ENCODE assay signal across 8 cellular contexts in the genomic region with DNA sequence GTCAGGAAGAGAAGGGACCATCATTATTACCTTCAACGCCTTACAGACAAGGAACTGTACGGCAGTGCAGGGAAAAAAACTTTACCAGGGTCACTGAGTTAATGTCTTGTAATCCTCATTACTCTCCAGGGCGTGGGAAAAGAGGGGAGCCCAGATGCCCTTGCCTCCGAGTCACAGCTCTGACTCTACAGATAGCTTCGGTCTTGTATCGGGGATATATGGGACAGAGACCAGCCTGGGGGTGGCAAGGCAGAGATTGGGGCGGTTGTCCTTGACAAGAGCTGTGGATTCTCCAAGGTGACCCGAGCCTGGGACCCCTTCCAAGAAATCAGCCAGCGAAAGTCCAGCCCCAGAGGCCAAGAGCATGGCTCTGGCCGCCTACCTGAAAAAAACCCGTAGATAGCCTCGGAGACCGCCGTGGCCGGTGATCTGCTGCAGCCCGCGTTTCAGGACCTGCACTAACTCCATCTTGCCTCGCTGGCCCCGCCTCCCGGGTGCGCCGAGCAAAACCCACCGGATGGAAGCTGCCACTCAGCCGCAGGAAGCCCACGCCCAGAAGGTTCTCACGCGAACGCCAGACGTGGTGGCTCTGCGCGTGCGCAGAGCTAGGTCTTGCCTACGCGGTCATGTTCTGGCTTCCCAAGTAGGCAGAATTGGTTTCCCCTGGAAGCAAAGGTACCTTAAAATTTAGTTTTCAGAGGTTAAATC. TPM values are rescaled to one million over a fixed set of nuclear protein-coding genes. Genes with fewer than 3 reads are reported as not detected.
DNase-seq lines count a peak whose midpoint lies in the region; ATAC-seq and TF ChIP-seq lines count a peak whose summit lies in the region.

A gene (minus strand): TSS at position 485 of the 708 bp plus-strand sequence. CDS start 17 bp downstream, at position 468.

- in situ Hi-C loops in KBM-7 (cut with MboI; ENCODE audit: low pct_unique_long_range_greater_than_20kb, low sequenced_read_pairs): no loop called here

- peaks cover 19 to 49% (median 42%) of the 10 kb centered on the region in 4 donors for H3K4me1 ChIP-seq in esophagus muscularis mucosa
- H3K4me1 ChIP-seq in muscle layer of duodenum (ENCODE audit: control insufficient read depth in 1 of 2, insufficient read depth in 2 of 2, low read length in 2 of 2): peaks cover 0 to 17% of the 10 kb centered on the region in 2 donors

- H3K4me3 ChIP-seq in esophagus muscularis mucosa (peak within 1 kb of the TSS; percentile 75 to 89 (median 82)), muscle layer of duodenum (ENCODE audit: low read depth in 1 of 2, low read length in 2 of 2) (peak within 1 kb of the TSS; percentile 96 to 98)

- no peak for TF ChIP-seq EP300 in esophagus muscularis mucosa (IDR thresholded peaks at IDR 0.05)

- H3K36me3 ChIP-seq in esophagus muscularis mucosa: peaks cover 0 to 20% (median 10%) of the 10 kb centered on the region in 4 donors
- H3K36me3 ChIP-seq in muscle layer of duodenum (ENCODE audit: control insufficient read depth in 1 of 2, insufficient read depth in 2 of 2, low read length in 2 of 2): peaks cover 3 to 7% of the 10 kb centered on the region in 2 donors

- peak; percentile 97 for ATAC-seq in GM21717 (IDR thresholded peaks at IDR 0.05; ENCODE audit: unreplicated experiment)
- ATAC-seq in activated T-cell treated with anti-CD3 and anti-CD28 coated beads, Interleukin-2, amount 50 U/mL, for 4 hours: peak; percentile 100

- DNase-seq in DMS153 treated with DMSO at 0.1 percent for 48 hours (lab: John Stamatoyannopoulos, UW; ENCODE audit: unreplicated experiment): peak; percentile 90
- peak; percentile 96 for DNase-seq in KBM-7
- peak; percentile 92 for DNase-seq in activated T-cell treated with anti-CD3 and anti-CD28 coated beads, Interleukin-2, amount 50 U/mL, for 4 hours
- peak; percentile 97 for DNase-seq in esophagus muscularis mucosa (ENCODE audit: extremely low spot score)
- DNase-seq in stimulated activated CD8-positive, alpha-beta memory T cell treated with anti-CD3 and anti-CD28 coated beads, Interleukin-7, amount 100 ng/mL, for 4 hours (ENCODE audit: low read depth in 2 of 2): peak; percentile 90 to 94

- H3K4me1 Mint-ChIP-seq in activated T-cell treated with anti-CD3 and anti-CD28 coated beads, Interleukin-2, amount 50 U/mL, for 4 hours (ENCODE audit: low read depth): peaks cover 52% of the 10 kb centered on the region

- H3K27ac ChIP-seq in esophagus muscularis mucosa (replicated peaks in 1 of 4): peak within 1 kb of the TSS; percentile 82 to 88 (median 86)
- peak within 1 kb of the TSS; percentile 85 for H3K27ac ChIP-seq in muscle layer of duodenum (ENCODE audit: low read length)

- H3K27me3 ChIP-seq in esophagus muscularis mucosa (no peaks in the 10 kb centered on the region), muscle layer of duodenum (ENCODE audit: low read depth, low read length) (no peaks in the 10 kb centered on the region)

- H3K4me3 Mint-ChIP-seq in activated T-cell treated with anti-CD3 and anti-CD28 coated beads, Interleukin-2, amount 50 U/mL, for 4 hours: peak within 1 kb of the TSS; percentile 95

- H3K9me3 ChIP-seq in esophagus muscularis mucosa (peaks cover 0 to 14% (median 8%) of the 10 kb centered on the region in 4 donors), muscle layer of duodenum (ENCODE audit: control insufficient read depth in 1 of 2, low read length in 2 of 2) (peaks cover 0 to 5% of the 10 kb centered on the region in 2 donors)

- intact Hi-C loops in esophagus muscularis mucosa (cut with DNase I): no loop called here

- peak; percentile 43 for TF ChIP-seq POLR2A in esophagus muscularis mucosa (IDR thresholded peaks at IDR 0.05; ENCODE audit: low read depth)

- no peak for TF ChIP-seq CTCF in esophagus muscularis mucosa (IDR thresholded peaks at IDR 0.05)

- H3K9me3 Mint-ChIP-seq in activated T-cell treated with anti-CD3 and anti-CD28 coated beads, Interleukin-2, amount 50 U/mL, for 4 hours: peaks cover 16% of the 10 kb centered on the region

- no peaks in the 10 kb centered on the region for H3K27me3 Mint-ChIP-seq in activated T-cell treated with anti-CD3 and anti-CD28 coated beads, Interleukin-2, amount 50 U/mL, for 4 hours (ENCODE audit: low read depth)

- 0% methylated on average over 23 of the region's 34 CpGs for WGBS in esophagus muscularis mucosa

- H3K36me3 Mint-ChIP-seq in activated T-cell treated with anti-CD3 and anti-CD28 coated beads, Interleukin-2, amount 50 U/mL, for 4 hours (ENCODE audit: insufficient read depth): peaks cover 21% of the 10 kb centered on the region

TF ChIP-seq in PFSK-1, 5 proteins besides CTCF, POLR2A, EP300 and RAD21:
- TF ChIP-seq, protein P1, sequence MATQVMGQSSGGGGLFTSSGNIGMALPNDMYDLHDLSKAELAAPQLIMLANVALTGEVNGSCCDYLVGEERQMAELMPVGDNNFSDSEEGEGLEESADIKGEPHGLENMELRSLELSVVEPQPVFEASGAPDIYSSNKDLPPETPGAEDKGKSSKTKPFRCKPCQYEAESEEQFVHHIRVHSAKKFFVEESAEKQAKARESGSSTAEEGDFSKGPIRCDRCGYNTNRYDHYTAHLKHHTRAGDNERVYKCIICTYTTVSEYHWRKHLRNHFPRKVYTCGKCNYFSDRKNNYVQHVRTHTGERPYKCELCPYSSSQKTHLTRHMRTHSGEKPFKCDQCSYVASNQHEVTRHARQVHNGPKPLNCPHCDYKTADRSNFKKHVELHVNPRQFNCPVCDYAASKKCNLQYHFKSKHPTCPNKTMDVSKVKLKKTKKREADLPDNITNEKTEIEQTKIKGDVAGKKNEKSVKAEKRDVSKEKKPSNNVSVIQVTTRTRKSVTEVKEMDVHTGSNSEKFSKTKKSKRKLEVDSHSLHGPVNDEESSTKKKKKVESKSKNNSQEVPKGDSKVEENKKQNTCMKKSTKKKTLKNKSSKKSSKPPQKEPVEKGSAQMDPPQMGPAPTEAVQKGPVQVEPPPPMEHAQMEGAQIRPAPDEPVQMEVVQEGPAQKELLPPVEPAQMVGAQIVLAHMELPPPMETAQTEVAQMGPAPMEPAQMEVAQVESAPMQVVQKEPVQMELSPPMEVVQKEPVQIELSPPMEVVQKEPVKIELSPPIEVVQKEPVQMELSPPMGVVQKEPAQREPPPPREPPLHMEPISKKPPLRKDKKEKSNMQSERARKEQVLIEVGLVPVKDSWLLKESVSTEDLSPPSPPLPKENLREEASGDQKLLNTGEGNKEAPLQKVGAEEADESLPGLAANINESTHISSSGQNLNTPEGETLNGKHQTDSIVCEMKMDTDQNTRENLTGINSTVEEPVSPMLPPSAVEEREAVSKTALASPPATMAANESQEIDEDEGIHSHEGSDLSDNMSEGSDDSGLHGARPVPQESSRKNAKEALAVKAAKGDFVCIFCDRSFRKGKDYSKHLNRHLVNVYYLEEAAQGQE (IDR thresholded peaks at IDR 0.05; ENCODE audit: insufficient read depth in 1 of 2, low read depth in 2 of 2, low read length in 2 of 2): no peak; a peak in 1 of 4 replicates
- TF ChIP-seq POLR2AphosphoS5 (IDR thresholded peaks at IDR 0.05; ENCODE audit: low read depth, low read length): peak; percentile 98
- peak; percentile 65; the same call in 1 of the 2 replicates for TF ChIP-seq SIN3A (IDR thresholded peaks at IDR 0.05; ENCODE audit: borderline replicate concordance, insufficient read depth, low read length)
- peak; percentile 97 for TF ChIP-seq TAF1 (IDR thresholded peaks at IDR 0.05; ENCODE audit: borderline replicate concordance, insufficient read depth, low read length)
- peak; percentile 94 for TF ChIP-seq FOXP2 (optimal IDR thresholded peaks at IDR 0.05; ENCODE audit: borderline replicate concordance, extremely low read depth, extremely low read length, insufficient read depth)
TF ChIP-seq in PFSK-1: peak in this region for 4.

RNA-seq across cellular contexts. Expression of the gene that starts here (rescaled TPM):
- polyA plus RNA-seq in PFSK-1 (2012; ENCODE audit: insufficient read length, low read depth): 96.7 TPM
- 100 to 1,000 TPM; 141 to 155 (median 151) TPM for total RNA-seq in activated T-cell treated with anti-CD3 and anti-CD28 coated beads, Interleukin-2, amount 50 U/mL, for 4 hours
- total RNA-seq in esophagus muscularis mucosa: 100 to 1,000 TPM in 2 of 4 donors, 10 to 100 TPM in 2; 72.3 to 154 (median 106) TPM

Comparison
In these comparisons a context has a peak if more than half of its experiments do, and no peak if none do; other contexts are left out.
1. Peak in every context shown above with its lines: DNase-seq, ATAC-seq, H3K4me3 ChIP-seq and H3K27ac ChIP-seq.